Comparison of ENCODE assay signal across 8 cellular contexts in genomic region chr16:24504467-24505345, GRCh38. TPM values are rescaled to one million over a fixed set of nuclear protein-coding genes. Genes with fewer than 3 reads are reported as not detected.
DNase-seq lines count a peak whose midpoint lies in the region; ATAC-seq, FAIRE-seq and TF ChIP-seq lines count a peak whose summit lies in the region.

No MANE protein-coding gene starts in this region.

- no peak overlapping the region for H2BK12ac ChIP-seq in trophoblast cell (ENCODE audit: low read length)

- CTCF ChIA-PET in IMR-90 (lab: Yijun Ruan, JAX) = interaction anchor here (0.5 to 1.8 kb wide), 13 partner anchors 10 to 707 kb away, joined by 3 to 12 read pairs (median 4); no protein-coding TSS in a partner anchor

- no peak overlapping the region for H3K27ac ChIP-seq in IMR-90 (ENCODE audit: insufficient read depth, low read length)
- H3K27ac ChIP-seq in trophoblast cell (ENCODE audit: low read depth, low read length) = no peak overlapping the region

- no peak overlapping the region for H2BK15ac ChIP-seq in IMR-90 (ENCODE audit: low read depth, low read length)

- H3K56ac ChIP-seq in IMR-90 (ENCODE audit: extremely low read depth, insufficient read depth, low read length) = no peak overlapping the region; the same call in 1 of the 2 replicates

- no peak overlapping the region for H3K4me3 ChIP-seq in IMR-90 (ENCODE audit: insufficient read depth, low read depth, low read length)
- no peak overlapping the region for H3K4me3 ChIP-seq in trophoblast cell (ENCODE audit: low read depth, low read length)

- WGBS in IMR-90 (ENCODE audit: extremely low coverage in 2 of 2, insufficient read length in 1 of 2), 2 experiments = 13% methylated on average over 6 of the region's 18 CpGs; no CpG with 5 or more reads in 1 of the 2 experiments
- no CpG with 5 or more reads among the region's 18 CpGs for WGBS in trophoblast cell (ENCODE audit: extremely low coverage, insufficient coverage, insufficient read length)

- no peaks in the 10 kb centered on the region for H3K4me1 ChIP-seq in IMR-90 (ENCODE audit: control insufficient read depth, insufficient read depth, low read length)
- peaks cover 0 to 3% of the 10 kb centered on the region in 2 experiments for H3K4me1 ChIP-seq in trophoblast cell (ENCODE audit: control insufficient read depth in 1 of 2, insufficient read depth in 2 of 2, low read length in 2 of 2)

- in situ Hi-C loops in IMR-90 (cut with MboI; ENCODE audit: low sequenced_read_pairs) = loop anchor here (5.0 to 25.0 kb wide), 3 partner anchors 462 to 817 kb away; partner anchors contain the start of gene PLK1

- H3K79me1 ChIP-seq in IMR-90 (ENCODE audit: low read depth in 1 of 2, low read length in 2 of 2) (no peaks in the 10 kb centered on the region), trophoblast cell (ENCODE audit: low read length) (no peaks in the 10 kb centered on the region)

- no peaks in the 10 kb centered on the region for H3K79me2 ChIP-seq in trophoblast cell (ENCODE audit: control insufficient read depth, insufficient read depth, low read length, poor library complexity)

- DNase-seq in NCI-H2081 (lab: John Stamatoyannopoulos, UW) (peak; percentile 55 to 57), NCI-H2081 treated with DMSO at 0.1 percent for 48 hours (lab: John Stamatoyannopoulos, UW) (no peak), IMR-90 (peak; percentile 50), RPMI8226 (peak; percentile 77), frontal cortex (ENCODE audit: low spot score in 2 of 2) (peak; percentile 27 to 65), trophoblast cell (peak; percentile 57 to 84), urothelium cell line (ENCODE audit: low spot score) (peak; percentile 63)
- DNase-seq in activated T-helper 9 cell treated with anti-CD3 and anti-CD28 coated beads, Interleukin-2, amount 50 U/mL, for 16 hours (ENCODE audit: low read depth) = peak; percentile 8

- POLR2A ChIA-PET in IMR-90 (lab: Charles Lee; ENCODE audit: unreplicated experiment) = no interaction called here

- H3K36me3 ChIP-seq in IMR-90 (ENCODE audit: control insufficient read depth, insufficient read depth, low read length) = no peaks in the 10 kb centered on the region
- H3K36me3 ChIP-seq in trophoblast cell (ENCODE audit: control insufficient read depth in 1 of 2, insufficient read depth in 2 of 2, low read length in 2 of 2) = no peaks in the 10 kb centered on the region

- peak overlapping the region; percentile 35 for H2AFZ ChIP-seq in IMR-90 (replicated peaks; ENCODE audit: low read length, poor library complexity)
- H2AFZ ChIP-seq in trophoblast cell (ENCODE audit: insufficient read depth, low read length, poor library complexity) = no peak overlapping the region

- H2BK120ac ChIP-seq in IMR-90 (ENCODE audit: low read depth, low read length) (no peak overlapping the region), trophoblast cell (ENCODE audit: insufficient read depth, low read length, poor library complexity) (no peak overlapping the region)

- peak; percentile 82 for TF ChIP-seq CTCF in IMR-90 (conservative IDR thresholded peaks at IDR 0.05; ENCODE audit: low read depth, low read length)

- no TSS peak for BruUV-seq in IMR-90 (replicated peaks; lab: Mats Ljungman, UMichigan)

- H3K4me2 ChIP-seq in IMR-90 (ENCODE audit: low read depth, low read length) (no peak overlapping the region), trophoblast cell (ENCODE audit: low read length) (no peak overlapping the region)

- no peak overlapping the region for H4K12ac ChIP-seq in trophoblast cell (ENCODE audit: low read depth, low read length)

- peak; percentile 92 for ATAC-seq in IMR-90 (ENCODE audit: low read depth)

- no peak overlapping the region for H2AK9ac ChIP-seq in IMR-90 (replicated peaks; ENCODE audit: low read depth, low read length, poor library complexity)

- H3K9me3 ChIP-seq in IMR-90 (ENCODE audit: control insufficient read depth, insufficient read depth, low read length) (no peaks in the 10 kb centered on the region), trophoblast cell (ENCODE audit: insufficient read depth, low read depth, low read length) (no peaks in the 10 kb centered on the region)

- H2BK20ac ChIP-seq in IMR-90 (ENCODE audit: low read depth, low read length) = no peak overlapping the region

- H3K14ac ChIP-seq in IMR-90 (replicated peaks; ENCODE audit: low read depth, low read length) (no peak overlapping the region), trophoblast cell (ENCODE audit: low read length) (no peak overlapping the region)

- intact Hi-C loops in IMR-90 (cut with micrococcal nuclease) = loop anchor here (1.0 to 10.0 kb wide), 4 partner anchors 433 to 840 kb away; no protein-coding TSS in a partner anchor

- H2BK5ac ChIP-seq in IMR-90 (ENCODE audit: low read depth, low read length, poor library complexity, severe bottlenecking) (no peak overlapping the region), trophoblast cell (ENCODE audit: low read depth, low read length, poor library complexity) (no peak overlapping the region)

- H4K8ac ChIP-seq in IMR-90 (ENCODE audit: low read depth in 2 of 2, low read length in 2 of 2) (no peak overlapping the region), trophoblast cell (ENCODE audit: low read depth, low read length) (no peak overlapping the region)

- H3K23ac ChIP-seq in IMR-90 (ENCODE audit: low read depth, low read length) = no peak overlapping the region
- no peak overlapping the region for H3K23ac ChIP-seq in trophoblast cell (ENCODE audit: low read length)

- H3K18ac ChIP-seq in IMR-90 (ENCODE audit: low read depth, low read length) (no peak overlapping the region), trophoblast cell (ENCODE audit: low read length) (no peak overlapping the region)

- H2AK5ac ChIP-seq in IMR-90 (ENCODE audit: low read depth, low read length) (no peak overlapping the region), trophoblast cell (ENCODE audit: low read length) (no peak overlapping the region)

- peak; percentile 77 for TF ChIP-seq RAD21 in IMR-90 (IDR thresholded peaks at IDR 0.05; ENCODE audit: low read length)

- no peaks in the 10 kb centered on the region for H3K9me1 ChIP-seq in IMR-90 (ENCODE audit: insufficient read depth, low read length)

- no peak overlapping the region for H4K5ac ChIP-seq in IMR-90 (ENCODE audit: low read depth, low read length)

- H3K4ac ChIP-seq in IMR-90 (ENCODE audit: low read depth, low read length) (no peak overlapping the region), trophoblast cell (ENCODE audit: low read depth, low read length) (no peak overlapping the region)

- H4K20me1 ChIP-seq in IMR-90 (ENCODE audit: insufficient read depth, low read length) = no peaks in the 10 kb centered on the region

- H3K27me3 ChIP-seq in IMR-90 (ENCODE audit: control insufficient read depth, insufficient read depth, low read length) (peaks cover 3% of the 10 kb centered on the region; the same call in 1 of the 2 replicates), trophoblast cell (ENCODE audit: insufficient read depth, low read length) (no peaks in the 10 kb centered on the region)

- dilution Hi-C loops in IMR-90 (cut with HindIII; ENCODE audit: low sequenced_read_pairs, unreplicated experiment) = no loop called here

- no peak for TF ChIP-seq POLR2A in IMR-90 (IDR thresholded peaks at IDR 0.05; ENCODE audit: low read depth, low read length)

- FAIRE-seq in frontal cortex (lab: Jason Lieb, UNC) = no peak
- FAIRE-seq in urothelium cell line (lab: Jason Lieb, UNC) = no peak

- H4K91ac ChIP-seq in IMR-90 (ENCODE audit: insufficient read depth, low read depth, low read length) (no peak overlapping the region), trophoblast cell (ENCODE audit: low read depth, low read length) (no peak overlapping the region)

- H3K9ac ChIP-seq in IMR-90 (ENCODE audit: low read depth, low read length) = no peak overlapping the region
- H3K9ac ChIP-seq in trophoblast cell (ENCODE audit: low read length) = no peak overlapping the region

TF ChIP-seq in IMR-90, 13 proteins besides CTCF, POLR2A, EP300 and RAD21:
- TF ChIP-seq NFE2L2 (IDR thresholded peaks at IDR 0.05; ENCODE audit: low read depth, low read length) (no peak), SMC3 (IDR thresholded peaks at IDR 0.05; ENCODE audit: low read depth, low read length) (peak; percentile 62)

RNA-seq across cellular contexts. Expression of gene RBBP6, which starts 34.7 kb away (rescaled TPM):
- total RNA-seq in IMR-90 (2012; rRNA removed) (7.2 and 13.6 TPM in 2 replicates), frontal cortex (35.5 TPM)
- polyA plus RNA-seq in IMR-90 (2012; rRNA removed) = 15.2 and 17.8 TPM in 2 replicates
- 5.8 and 10.1 TPM in 2 replicates for polyA plus RNA-seq in IMR-90 (2012; cell fraction: cytosol; rRNA removed)
- 38.0 and 58.9 TPM in 2 replicates for polyA plus RNA-seq in IMR-90 (2012; cell fraction: nucleus; rRNA removed; ENCODE audit: low replicate concordance)
- 92.6 and 98.2 TPM in 2 replicates for polyA plus RNA-seq in trophoblast cell (2013)
